8 cellular contexts compared by ENCODE assay signal in genomic region chr17:73291260-73291801, GRCh38. TPM values are rescaled to one million over a fixed set of nuclear protein-coding genes. Genes with fewer than 3 reads are reported as not detected.
DNase-seq lines count a peak whose midpoint lies in the region; ATAC-seq and TF ChIP-seq lines count a peak whose summit lies in the region.

No MANE protein-coding gene starts in this region.

- TF ChIP-seq POLR2A in esophagus muscularis mucosa (IDR thresholded peaks at IDR 0.05; ENCODE audit: low read depth): no peak
- no peak for TF ChIP-seq POLR2A in ovary (IDR thresholded peaks at IDR 0.05)

- ATAC-seq in activated T-cell treated with anti-CD3 and anti-CD28 coated beads, Interleukin-2, amount 50 U/mL, for 72 hours (replicated peaks in 1 of 2): peak; percentile 51 to 65
- ATAC-seq in HG03045 (IDR thresholded peaks at IDR 0.05; ENCODE audit: unreplicated experiment): peak; percentile 92

- intact Hi-C loops in esophagus muscularis mucosa (cut with DNase I) (no loop called here), ovary (cut with DNase I) (no loop called here)

- H3K4me1 Mint-ChIP-seq in activated T-cell treated with anti-CD3 and anti-CD28 coated beads, Interleukin-2, amount 50 U/mL, for 72 hours (ENCODE audit: low read depth): peaks cover 25% of the 10 kb centered on the region

- H3K4me3 Mint-ChIP-seq in activated T-cell treated with anti-CD3 and anti-CD28 coated beads, Interleukin-2, amount 50 U/mL, for 72 hours: no peak overlapping the region

- 70% methylated on average over 5 of the region's 8 CpGs for WGBS in esophagus muscularis mucosa
- 40 to 50% (median 44%) methylated on average over 8 of the region's 8 CpGs for WGBS in ovary, 3 donors

- H3K27ac ChIP-seq in esophagus muscularis mucosa (replicated peaks in 1 of 4) (peak overlapping the region; percentile 73 to 84 (median 79)), ovary (peak overlapping the region; percentile 49 to 86)

- H3K9me3 Mint-ChIP-seq in activated T-cell treated with anti-CD3 and anti-CD28 coated beads, Interleukin-2, amount 50 U/mL, for 72 hours: no peaks in the 10 kb centered on the region

- TF ChIP-seq EP300 in esophagus muscularis mucosa (IDR thresholded peaks at IDR 0.05) (no peak), ovary (IDR thresholded peaks at IDR 0.05) (no peak)

- H3K4me3 ChIP-seq in esophagus muscularis mucosa (peak overlapping the region in 2 of 4 donors; percentile 1 to 38), ovary (peak overlapping the region; percentile 22)

- no peaks in the 10 kb centered on the region for H3K36me3 Mint-ChIP-seq in activated T-cell treated with anti-CD3 and anti-CD28 coated beads, Interleukin-2, amount 50 U/mL, for 72 hours (ENCODE audit: insufficient read depth in 2 of 2)

- H3K9me3 ChIP-seq in esophagus muscularis mucosa (no peaks in the 10 kb centered on the region), ovary (no peaks in the 10 kb centered on the region)

- peak; percentile 12 to 17 for DNase-seq in activated T-cell treated with anti-CD3 and anti-CD28 coated beads, Interleukin-2, amount 50 U/mL, for 72 hours
- DNase-seq in activated T-cell treated with anti-CD3 and anti-CD28 coated beads, Interleukin-2, amount 50 U/mL, for 1 hour: no peak
- DNase-seq in RPMI8226 (peak; percentile 39), esophagus muscularis mucosa (ENCODE audit: extremely low spot score) (no peak), ovary (peak; percentile 66 to 71 (median 67)), NCI-H82 treated with DMSO at 0.1 percent for 48 hours (lab: John Stamatoyannopoulos, UW; ENCODE audit: unreplicated experiment) (no peak), NCI-H2081 treated with DMSO at 0.1 percent for 48 hours (lab: John Stamatoyannopoulos, UW) (no peak)

- H3K4me1 ChIP-seq in esophagus muscularis mucosa: peaks cover 92 to 100% (median 95%) of the 10 kb centered on the region in 4 donors
- H3K4me1 ChIP-seq in ovary (ENCODE audit: insufficient read depth): peaks cover 62% of the 10 kb centered on the region

- peaks cover 0 to 3% (median under 1%) of the 10 kb centered on the region in 4 donors for H3K36me3 ChIP-seq in esophagus muscularis mucosa
- H3K36me3 ChIP-seq in ovary: no peaks in the 10 kb centered on the region

- no peaks in the 10 kb centered on the region for H3K27me3 ChIP-seq in esophagus muscularis mucosa
- H3K27me3 ChIP-seq in ovary: no peaks in the 10 kb centered on the region

- TF ChIP-seq CTCF in esophagus muscularis mucosa (IDR thresholded peaks at IDR 0.05) (no peak), ovary (IDR thresholded peaks at IDR 0.05) (no peak)

- peaks cover 5% of the 10 kb centered on the region for H3K27me3 Mint-ChIP-seq in activated T-cell treated with anti-CD3 and anti-CD28 coated beads, Interleukin-2, amount 50 U/mL, for 72 hours (ENCODE audit: low read depth)

- no peak overlapping the region for H3K27ac Mint-ChIP-seq in activated T-cell treated with anti-CD3 and anti-CD28 coated beads, Interleukin-2, amount 50 U/mL, for 72 hours

RNA-seq across cellular contexts. Expression of gene CDC42EP4, which starts 20.5 kb away (rescaled TPM):
- 1 to 10 TPM; 1.6 to 3.2 TPM for total RNA-seq in activated T-cell treated with anti-CD3 and anti-CD28 coated beads, Interleukin-2, amount 50 U/mL, for 72 hours
- total RNA-seq in esophagus muscularis mucosa (100 to 1,000 TPM in 2 of 4 donors, 10 to 100 TPM in 2; 48.6 to 129 (median 104) TPM), ovary (100 to 1,000 TPM in 5 of 7 donors, 10 to 100 TPM in 2; 82.4 to 171 (median 120) TPM)
- polyA plus RNA-seq in ovary: 100 to 1,000 TPM in 1 of 2 donors, 10 to 100 TPM in 1; 59.0 to 106 TPM

RNA-seq across cellular contexts. Expression of gene CPSF4L, which starts 29.7 kb away (rescaled TPM):
- not detected for total RNA-seq in activated T-cell treated with anti-CD3 and anti-CD28 coated beads, Interleukin-2, amount 50 U/mL, for 72 hours
- not detected for total RNA-seq in esophagus muscularis mucosa
- total RNA-seq in ovary: under 1 TPM in 1 of 7 donors, not detected in 6; 0.25 TPM
- polyA plus RNA-seq in ovary: not detected

Comparison
In these comparisons a context has a peak if more than half of its experiments do, and no peak if none do; other contexts are left out.
1. DNase-seq: peak in activated T-cell treated with anti-CD3 and anti-CD28 coated beads, Interleukin-2, amount 50 U/mL, for 72 hours (2 of 2), RPMI8226 (single experiment) and ovary (5 of 5); none in activated T-cell treated with anti-CD3 and anti-CD28 coated beads, Interleukin-2, amount 50 U/mL, for 1 hour (single experiment), esophagus muscularis mucosa (single experiment), NCI-H82 treated with DMSO at 0.1 percent for 48 hours (single experiment) and NCI-H2081 treated with DMSO at 0.1 percent for 48 hours (single experiment).
2. RNA of gene CDC42EP4, which starts 20.5 kb away (total RNA-seq): 48.6 to 129 TPM in esophagus muscularis mucosa and 82.4 to 171 TPM in ovary; 1.6 to 3.2 TPM in activated T-cell treated with anti-CD3 and anti-CD28 coated beads, Interleukin-2, amount 50 U/mL, for 72 hours; every median in the first group is over 10 times any median in the second.